Comparison of ENCODE assay signal across 8 cellular contexts in the genomic region with DNA sequence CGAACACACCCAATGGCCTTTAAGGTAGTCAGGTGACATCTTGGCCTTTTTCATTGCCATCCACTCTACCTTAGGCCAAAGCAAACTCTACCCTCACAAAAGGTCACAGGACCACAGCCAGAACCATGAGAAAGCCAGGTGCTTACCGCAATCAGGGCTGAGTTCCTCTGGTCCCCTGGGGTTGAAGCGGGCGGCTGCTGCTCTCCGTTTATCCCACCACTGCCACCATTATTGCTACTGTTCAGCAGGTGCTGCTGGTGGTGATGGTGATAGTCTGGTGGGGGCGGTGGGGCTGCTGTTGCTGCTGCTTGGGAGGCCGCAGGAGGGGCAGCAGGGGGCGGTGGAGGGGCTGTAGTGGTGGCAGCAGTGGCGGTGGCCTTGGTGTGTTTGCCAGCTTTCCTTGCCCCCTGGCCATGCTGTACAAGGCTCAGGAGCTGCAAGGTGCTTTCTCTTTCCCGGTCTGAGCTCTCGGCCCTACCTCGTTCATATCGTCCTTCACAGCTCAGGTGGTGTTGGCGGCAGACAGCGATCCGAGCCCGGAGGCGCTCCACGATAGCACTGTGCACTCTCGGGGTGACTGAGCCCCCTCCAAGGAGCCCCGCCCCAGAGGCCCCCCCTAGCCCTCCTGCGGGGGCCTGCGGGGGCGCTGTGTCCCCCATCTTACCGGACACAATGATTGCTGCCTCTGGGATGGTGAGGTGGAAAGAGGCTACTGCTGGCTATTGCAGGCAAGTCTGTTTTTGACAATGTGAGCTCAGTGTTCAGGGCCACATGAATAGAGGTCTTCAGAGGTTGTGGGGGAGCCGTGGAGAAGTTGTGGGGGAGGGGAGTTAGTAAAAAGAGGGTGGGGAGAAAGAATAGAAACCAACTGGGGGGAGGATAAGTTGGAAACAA. TPM values are rescaled to one million over a fixed set of nuclear protein-coding genes. Genes with fewer than 3 reads are reported as not detected.
DNase-seq lines count a peak whose midpoint lies in the region; ATAC-seq and TF ChIP-seq lines count a peak whose summit lies in the region.

No MANE protein-coding gene starts in this region.

- peaks cover 49% of the 10 kb centered on the region for H3K4me1 ChIP-seq in OCI-LY3 (ENCODE audit: low read length)
- peaks cover 14% of the 10 kb centered on the region for H3K4me1 ChIP-seq in foreskin keratinocyte
- H3K4me1 ChIP-seq in transverse colon = peaks cover 28 to 55% (median 50%) of the 10 kb centered on the region in 4 donors

- intact Hi-C loops in transverse colon (cut with DNase I; ENCODE audit: low total_unique reads) = loop anchor here (5.0 kb wide), 1 partner anchor 289 kb away; no protein-coding TSS in a partner anchor

- peak overlapping the region; percentile 71; the same call in 1 of the 2 replicates for H2AFZ ChIP-seq in OCI-LY3 (ENCODE audit: low read depth, low read length)

- TF ChIP-seq EP300 in transverse colon (IDR thresholded peaks at IDR 0.05; ENCODE audit: low read depth) = no peak

- peaks cover 63% of the 10 kb centered on the region for H3K79me2 ChIP-seq in OCI-LY3 (ENCODE audit: low read length)

- H3K9ac ChIP-seq in OCI-LY3 (ENCODE audit: low read length) = peak overlapping the region; percentile 89

- in situ Hi-C loops in transverse colon (cut with MboI; ENCODE audit: low pct_ligation_motif_present in 1 of 4, low pct_unique_long_range_greater_than_20kb in 1 of 4, low sequenced_read_pairs in 3 of 4) = loop anchor here (5.0 to 25.0 kb wide), 4 partner anchors 104 to 287 kb away; no protein-coding TSS in a partner anchor

- DNase-seq in GM06990 (ENCODE audit: extremely low read depth, insufficient read length) (peak; percentile 86), HFF-Myc (ENCODE audit: extremely low read depth, low read depth) (no peak), foreskin keratinocyte (no peak), nucleus accumbens (lab: John Stamatoyannopoulos, UW) (peak in 36 of 56 donors; percentile 16 to 64 (median 36)), transverse colon (peak; percentile 75), HEK293T (ENCODE audit: extremely low spot score) (no peak)
- DNase-seq in activated effector memory CD4-positive, alpha-beta T cell treated with Interleukin-2 at 50 U/mL for 16 hours = peak; percentile 58

- ATAC-seq in foreskin keratinocyte = peak; percentile 42

- peak overlapping the region; percentile 96 for H3K4me2 ChIP-seq in OCI-LY3 (ENCODE audit: low read length)

- H4K20me1 ChIP-seq in OCI-LY3 (ENCODE audit: insufficient read depth, low read length) = peaks cover 16% of the 10 kb centered on the region

- peak overlapping the region; percentile 85 for H3K4me3 ChIP-seq in GM06990 (replicated peaks; ENCODE audit: low read depth, low read length)
- H3K4me3 ChIP-seq in HFF-Myc (replicated peaks; ENCODE audit: low read depth, low read length) = peak overlapping the region; percentile 66
- H3K4me3 ChIP-seq in OCI-LY3 (ENCODE audit: low read length) = peak overlapping the region; percentile 86
- peak overlapping the region; percentile 53 to 90 (median 64) for H3K4me3 ChIP-seq in transverse colon

- H3K27me3 ChIP-seq in GM06990 (replicated peaks; ENCODE audit: control insufficient read depth, insufficient read depth, low read length) (no peaks in the 10 kb centered on the region), OCI-LY3 (ENCODE audit: low read depth, low read length) (no peaks in the 10 kb centered on the region), foreskin keratinocyte (no peaks in the 10 kb centered on the region), transverse colon (no peaks in the 10 kb centered on the region)

- TF ChIP-seq CTCF in GM06990 (IDR thresholded peaks at IDR 0.05; ENCODE audit: insufficient read depth, low read length, poor library complexity, severe bottlenecking) (peak; percentile 58), HFF-Myc (IDR thresholded peaks at IDR 0.05; ENCODE audit: low read depth, low read length, missing control alignments) (peak; percentile 57), OCI-LY3 (IDR thresholded peaks at IDR 0.05; ENCODE audit: low read depth, low read length) (peak; percentile 55), foreskin keratinocyte (conservative IDR thresholded peaks at IDR 0.05) (peak; percentile 58), transverse colon (IDR thresholded peaks at IDR 0.05) (peak; percentile 35 to 55 (median 50))

- H3K9me3 ChIP-seq in OCI-LY3 (ENCODE audit: insufficient read depth, low read length) = no peaks in the 10 kb centered on the region
- H3K9me3 ChIP-seq in transverse colon = no peaks in the 10 kb centered on the region

- H3K27ac ChIP-seq in OCI-LY3 (ENCODE audit: low read length) = peak overlapping the region; percentile 75
- H3K27ac ChIP-seq in foreskin keratinocyte = peak overlapping the region; percentile 94
- H3K27ac ChIP-seq in transverse colon = peak overlapping the region; percentile 82 to 89 (median 86)

- 0 to 6% methylated on average over 1 to 25 of the region's 26 CpGs for WGBS in transverse colon (ENCODE audit: low coverage in 1 of 2), 2 donors

- CTCF ChIA-PET in HEK293T (lab: Yijun Ruan, JAX) = interaction anchor here (0.6 to 5.0 kb wide), 13 partner anchors 9 to 506 kb away, joined by 3 to 32 read pairs (median 4); no protein-coding TSS in a partner anchor

- peak; percentile 40 for TF ChIP-seq POLR2A in transverse colon (IDR thresholded peaks at IDR 0.05)

- POLR2A ChIA-PET in HEK293T (lab: Yijun Ruan, JAX) = interaction anchor here (1.8 to 2.1 kb wide), 2 partner anchors 9 to 48 kb away, joined by 7 read pairs; partner anchors contain the start of genes CCDC82 and JRKL

- H3K36me3 ChIP-seq in GM06990 (ENCODE audit: control insufficient read depth, insufficient read depth, low read length) (no peaks in the 10 kb centered on the region), OCI-LY3 (replicated peaks; ENCODE audit: low read depth, low read length) (no peaks in the 10 kb centered on the region), transverse colon (no peaks in the 10 kb centered on the region)

TF ChIP-seq in HEK293T, 16 proteins besides CTCF, POLR2A, EP300 and RAD21:
- TF ChIP-seq SUZ12 (IDR thresholded peaks at IDR 0.05) (no peak), NFRKB (IDR thresholded peaks at IDR 0.05) (no peak), ELF4 (IDR thresholded peaks at IDR 0.05) (no peak)

RNA-seq across cellular contexts. Expression of gene MAML2, which starts 1.5 kb away (rescaled TPM):
- total RNA-seq in foreskin keratinocyte = 6.0 and 6.2 TPM in 2 replicates
- 0.96 and 1.1 TPM in 2 replicates for polyA plus RNA-seq in foreskin keratinocyte
- total RNA-seq in transverse colon = 10 to 100 TPM; 15.9 to 31.9 (median 24.9) TPM

RNA-seq across cellular contexts. Expression of gene CCDC82, which starts 48.2 kb away (rescaled TPM):
- 14.8 and 15.2 TPM in 2 replicates for total RNA-seq in foreskin keratinocyte
- 6.6 TPM in 2 replicates for polyA plus RNA-seq in foreskin keratinocyte
- 10 to 100 TPM in 3 of 4 donors, 1 to 10 TPM in 1; 9.6 to 41.1 (median 23.8) TPM for total RNA-seq in transverse colon

RNA-seq across cellular contexts. Expression of gene JRKL, which starts 48.3 kb away (rescaled TPM):
- 6.0 and 7.3 TPM in 2 replicates for total RNA-seq in foreskin keratinocyte
- polyA plus RNA-seq in foreskin keratinocyte = 2.0 and 2.1 TPM in 2 replicates
- 100 to 1,000 TPM in 1 of 4 donors, 1 to 10 TPM in 3; 1.1 to 210 (median 8.2) TPM for total RNA-seq in transverse colon

Comparison
In these comparisons a context has a peak if more than half of its experiments do, and no peak if none do; other contexts are left out.
1. DNase-seq: peak in GM06990 (single experiment), activated effector memory CD4-positive, alpha-beta T cell treated with Interleukin-2 at 50 U/mL for 16 hours (single experiment), nucleus accumbens (36 of 56) and transverse colon (single experiment); none in HFF-Myc (single experiment), foreskin keratinocyte (0 of 2) and HEK293T (single experiment).
2. Peak in every context shown above with its lines, with median percentiles within 50 percentile points of each other: H3K4me3 ChIP-seq, CTCF ChIP-seq and H3K27ac ChIP-seq.